Comparison of ENCODE assay signal across 14 cellular contexts in genomic region chr12:89935850-89936249, GRCh38.
DNase-seq lines count a peak whose midpoint lies in the region; ATAC-seq and TF ChIP-seq lines count a peak whose summit lies in the region.
"Had no signal": no experiment of that assay in that cellular context is flagged by ENCODE, and none has a peak within 500 bp of the region (broad histone marks: within the 10 kb centered on the region; RNA-seq: fewer than 3 reads in every experiment).

No MANE protein-coding gene starts in this region.

- H3K36me3 Mint-ChIP-seq in CD4-positive, CD25-positive, alpha-beta regulatory T cell = no peaks in the 10 kb centered on the region
- H3K36me3 Mint-ChIP-seq in progenitor cell of endocrine pancreas (ENCODE audit: insufficient read depth) = no peaks in the 10 kb centered on the region

- H3K4me1 Mint-ChIP-seq in CD4-positive, CD25-positive, alpha-beta regulatory T cell = peaks cover 9 to 43% (median 25%) of the 10 kb centered on the region in 4 donors
- peaks cover 9% of the 10 kb centered on the region for H3K4me1 Mint-ChIP-seq in progenitor cell of endocrine pancreas (ENCODE audit: low read depth)

- no peaks in the 10 kb centered on the region for H3K27me3 Mint-ChIP-seq in CD4-positive, CD25-positive, alpha-beta regulatory T cell
- no peaks in the 10 kb centered on the region for H3K27me3 Mint-ChIP-seq in progenitor cell of endocrine pancreas

- no peak for DNase-seq in CD4-positive, CD25-positive, alpha-beta regulatory T cell
- no peak for DNase-seq in NCI-H2029 (lab: John Stamatoyannopoulos, UW)
- DNase-seq in progenitor cell of endocrine pancreas (ENCODE audit: low spot score, unreplicated experiment) = no peak
- no peak for DNase-seq in NCI-H146 treated with DMSO at 0.1 percent for 48 hours (lab: John Stamatoyannopoulos, UW; ENCODE audit: unreplicated experiment)
- no peak for DNase-seq in epidermal melanocyte (ENCODE audit: insufficient read length, low spot score)
- DNase-seq: activated effector memory CD4-positive, alpha-beta T cell treated with Interleukin-2 at 50 U/mL for 16 hours; BE2C; dermis blood vessel endothelial cell; NCI-H510A; SW 1271 had no signal

- H3K4me3 ChIP-seq in CD4-positive, CD25-positive, alpha-beta regulatory T cell (ENCODE audit: low read depth, low read length) = no peak overlapping the region
- H3K4me3 ChIP-seq: suprapubic skin had no signal

- no peaks in the 10 kb centered on the region for H3K9me3 ChIP-seq in CD4-positive, CD25-positive, alpha-beta regulatory T cell (ENCODE audit: control insufficient read depth in 2 of 2, low read length in 2 of 2)
- H3K9me3 ChIP-seq: BE2C, suprapubic skin had no signal

- ATAC-seq in CD4-positive, CD25-positive, alpha-beta regulatory T cell (ENCODE audit: low read depth in 2 of 2) = no peak
- ATAC-seq in GM18909 (IDR thresholded peaks at IDR 0.05; ENCODE audit: poor library complexity, unreplicated experiment) (peak; percentile 73), HG02642 (IDR thresholded peaks at IDR 0.05; ENCODE audit: poor library complexity, unreplicated experiment) (peak; percentile 88), HG03565 (IDR thresholded peaks at IDR 0.05; ENCODE audit: unreplicated experiment) (peak; percentile 91)

- H3K27ac ChIP-seq in CD4-positive, CD25-positive, alpha-beta regulatory T cell (ENCODE audit: insufficient read depth, low read length, poor library complexity, severe bottlenecking) = no peak overlapping the region
- H3K27ac ChIP-seq: suprapubic skin had no signal

- TF ChIP-seq CTCF in progenitor cell of endocrine pancreas (IDR thresholded peaks at IDR 0.05; ENCODE audit: unreplicated experiment) = no peak

- H3K36me3 ChIP-seq in CD4-positive, CD25-positive, alpha-beta regulatory T cell (ENCODE audit: control insufficient read depth, insufficient read depth, low read length) = no peaks in the 10 kb centered on the region
- H3K36me3 ChIP-seq: BE2C, suprapubic skin had no signal

- no peaks in the 10 kb centered on the region for H3K27me3 ChIP-seq in CD4-positive, CD25-positive, alpha-beta regulatory T cell (ENCODE audit: control insufficient read depth, insufficient read depth, low read length)
- H3K27me3 ChIP-seq: BE2C, suprapubic skin had no signal

- peaks cover 0 to 4% (median 0%) of the 10 kb centered on the region in 7 donors for H3K9me3 Mint-ChIP-seq in CD4-positive, CD25-positive, alpha-beta regulatory T cell
- H3K9me3 Mint-ChIP-seq in progenitor cell of endocrine pancreas (ENCODE audit: low read depth) = no peaks in the 10 kb centered on the region

- H3K27ac Mint-ChIP-seq in CD4-positive, CD25-positive, alpha-beta regulatory T cell = peak overlapping the region in 2 of 3 donors; percentile 63 to 86
- H3K27ac Mint-ChIP-seq in progenitor cell of endocrine pancreas = no peak overlapping the region

- H3K4me3 Mint-ChIP-seq in CD4-positive, CD25-positive, alpha-beta regulatory T cell = no peak overlapping the region
- no peak overlapping the region for H3K4me3 Mint-ChIP-seq in progenitor cell of endocrine pancreas (ENCODE audit: low read depth)

- H3K4me1 ChIP-seq in CD4-positive, CD25-positive, alpha-beta regulatory T cell (ENCODE audit: control insufficient read depth, insufficient read depth, low read length, poor library complexity, severe bottlenecking) = peaks cover 14% of the 10 kb centered on the region
- H3K4me1 ChIP-seq: suprapubic skin had no signal

Comparison
In these comparisons a context has a peak if more than half of its experiments do, and no peak if none do; other contexts are left out.
1. ATAC-seq: peak in GM18909 (single experiment), HG02642 (single experiment) and HG03565 (single experiment); none in CD4-positive, CD25-positive, alpha-beta regulatory T cell (0 of 2).